Comparison of ENCODE assay signal across 33 cellular contexts in genomic region chr1:3231245-3231644, GRCh38.
"Had no signal": no experiment of that assay in that cellular context is flagged by ENCODE, and none has a peak within 500 bp of the region (broad histone marks: within the 10 kb centered on the region; RNA-seq: fewer than 3 reads in every experiment).

No MANE protein-coding gene starts in this region.

- H3K79me2 ChIP-seq: parathyroid adenoma had no signal

- H3K4me2 ChIP-seq: smooth muscle cell had no signal

- H3K27ac Mint-ChIP-seq: naive B cell; naive thymus-derived CD8-positive, alpha-beta T cell; natural killer cell treated with Interleukin-12 subunit alpha and Interleukin-12 subunit beta and Interleukin-15 and Interleukin-18, amount 100 ng/mL, for 72 hours; nephron progenitor cell; progenitor cell of endocrine pancreas; stimulated activated memory B cell treated with anti-CD40 and anti-IgM and Interleukin-4, amounts not matched to agents 10 μg/mL and 1 μg/mL and 100 μg/mL, for 72 hours; stimulated activated naive CD8-positive, alpha-beta T cell treated with anti-CD3 and anti-CD28 coated beads, Interleukin-15, amount 100 ng/mL, for 72 hours; type B pancreatic cell had no signal

- H3K9ac ChIP-seq: parathyroid adenoma had no signal

- H3K4me1 Mint-ChIP-seq: naive B cell; naive thymus-derived CD8-positive, alpha-beta T cell; stimulated activated memory B cell treated with anti-CD40 and anti-IgM and Interleukin-4, amounts not matched to agents 10 μg/mL and 1 μg/mL and 100 μg/mL, for 72 hours; stimulated activated naive CD8-positive, alpha-beta T cell treated with anti-CD3 and anti-CD28 coated beads, Interleukin-15, amount 100 ng/mL, for 72 hours had no signal

- H3K4me3 ChIP-seq: psoas muscle, skin epidermis, smooth muscle cell, spleen, suprapubic skin, testis, tibial artery, transverse colon, upper lobe of right lung, uterus had no signal

- H3K27ac ChIP-seq: neutrophil, parathyroid adenoma, psoas muscle, skin epidermis, spleen, suprapubic skin, testis, tibial artery, transverse colon, upper lobe of right lung, uterus had no signal

- H3K36me3 ChIP-seq: neutrophil, spleen, suprapubic skin, tibial artery, transverse colon, upper lobe of right lung, uterus had no signal

- H3K4me1 ChIP-seq: parathyroid adenoma, psoas muscle, spleen, suprapubic skin, testis, transverse colon, upper lobe of right lung, uterus had no signal

- H3K27me3 ChIP-seq: testis, tibial artery, upper lobe of right lung, uterus had no signal

- H3K36me3 Mint-ChIP-seq: naive B cell; naive thymus-derived CD8-positive, alpha-beta T cell; natural killer cell treated with Interleukin-12 subunit alpha and Interleukin-12 subunit beta and Interleukin-15 and Interleukin-18, amount 100 ng/mL, for 72 hours; stimulated activated memory B cell treated with anti-CD40 and anti-IgM and Interleukin-4, amounts not matched to agents 10 μg/mL and 1 μg/mL and 100 μg/mL, for 72 hours; type B pancreatic cell had no signal

- H3K27me3 Mint-ChIP-seq: natural killer cell treated with Interleukin-12 subunit alpha and Interleukin-12 subunit beta and Interleukin-15 and Interleukin-18, amount 100 ng/mL, for 72 hours; progenitor cell of endocrine pancreas had no signal

- ATAC-seq: naive thymus-derived CD8-positive, alpha-beta T cell; natural killer cell treated with Interleukin-12 subunit alpha and Interleukin-12 subunit beta and Interleukin-15 and Interleukin-18, amount 100 ng/mL, for 72 hours; psoas muscle; right cardiac atrium; sciatic nerve; stimulated activated memory B cell treated with anti-CD40 and anti-IgM and Interleukin-4, amounts not matched to agents 10 μg/mL and 1 μg/mL and 100 μg/mL, for 72 hours; stimulated activated naive CD8-positive, alpha-beta T cell treated with anti-CD3 and anti-CD28 coated beads, Interleukin-15, amount 100 ng/mL, for 72 hours; stimulated activated naive CD8-positive, alpha-beta T cell treated with anti-CD3 and anti-CD28 coated beads, Interleukin-15, Interleukin-2, amounts not matched to agents 100 U/mL and 50 U/mL, for 24 hours; upper lobe of right lung had no signal

- H3K9me3 ChIP-seq: neutrophil, psoas muscle, spleen, suprapubic skin, testis, tibial artery, transverse colon, upper lobe of right lung, uterus had no signal

- H2AFZ ChIP-seq: parathyroid adenoma had no signal

- DNase-seq: naive B cell; naive thymus-derived CD8-positive, alpha-beta T cell; nephron progenitor cell; nucleus accumbens; posterior cingulate gyrus; psoas muscle; spleen; stimulated activated CD4-positive, alpha-beta T cell treated with anti-CD3 and anti-CD28 coated beads, Interleukin-12 subunit alpha, Interleukin-12 subunit beta, amount 100 ng/mL, for 4 hours; stimulated activated CD4-positive, alpha-beta T cell treated with anti-CD3 and anti-CD28 coated beads, Interleukin-1b, Interleukin-23, amount 100 ng/mL, for 48 hours; stimulated activated CD4-positive, alpha-beta T cell treated with anti-CD3 and anti-CD28 coated beads, Interleukin-4, amount 100 ng/mL, for 1 hour; stimulated activated CD4-positive, alpha-beta T cell treated with anti-CD3 and anti-CD28 coated beads, Interleukin-4, amount 100 ng/mL, for 4 hours; stimulated activated CD8-positive, alpha-beta memory T cell treated with anti-CD3 and anti-CD28 coated beads, Interleukin-4, amount 100 ng/mL, for 48 hours; stimulated activated naive CD4-positive, alpha-beta T cell; stimulated activated naive CD8-positive, alpha-beta T cell treated with anti-CD3 and anti-CD28 coated beads, Interleukin-15, amount 100 ng/mL, for 72 hours; stimulated activated naive CD8-positive, alpha-beta T cell treated with anti-CD3 and anti-CD28 coated beads, Interleukin-15, Interleukin-2, amounts not matched to agents 100 U/mL and 50 U/mL, for 24 hours; substantia nigra; testis; tibial artery; transverse colon; upper lobe of right lung; uterus had no signal

- H3K9me3 Mint-ChIP-seq: naive B cell; naive thymus-derived CD8-positive, alpha-beta T cell; natural killer cell treated with Interleukin-12 subunit alpha and Interleukin-12 subunit beta and Interleukin-15 and Interleukin-18, amount 100 ng/mL, for 72 hours; nephron progenitor cell; neural crest cell; stimulated activated memory B cell treated with anti-CD40 and anti-IgM and Interleukin-4, amounts not matched to agents 10 μg/mL and 1 μg/mL and 100 μg/mL, for 72 hours; stimulated activated naive CD8-positive, alpha-beta T cell treated with anti-CD3 and anti-CD28 coated beads, Interleukin-15, amount 100 ng/mL, for 72 hours; type B pancreatic cell had no signal

- H3K4me3 Mint-ChIP-seq: naive thymus-derived CD8-positive, alpha-beta T cell; natural killer cell treated with Interleukin-12 subunit alpha and Interleukin-12 subunit beta and Interleukin-15 and Interleukin-18, amount 100 ng/mL, for 72 hours; nephron progenitor cell; neural crest cell; stimulated activated memory B cell treated with anti-CD40 and anti-IgM and Interleukin-4, amounts not matched to agents 10 μg/mL and 1 μg/mL and 100 μg/mL, for 72 hours; stimulated activated naive CD8-positive, alpha-beta T cell treated with anti-CD3 and anti-CD28 coated beads, Interleukin-15, amount 100 ng/mL, for 72 hours; type B pancreatic cell had no signal
